In the genomic region with DNA sequence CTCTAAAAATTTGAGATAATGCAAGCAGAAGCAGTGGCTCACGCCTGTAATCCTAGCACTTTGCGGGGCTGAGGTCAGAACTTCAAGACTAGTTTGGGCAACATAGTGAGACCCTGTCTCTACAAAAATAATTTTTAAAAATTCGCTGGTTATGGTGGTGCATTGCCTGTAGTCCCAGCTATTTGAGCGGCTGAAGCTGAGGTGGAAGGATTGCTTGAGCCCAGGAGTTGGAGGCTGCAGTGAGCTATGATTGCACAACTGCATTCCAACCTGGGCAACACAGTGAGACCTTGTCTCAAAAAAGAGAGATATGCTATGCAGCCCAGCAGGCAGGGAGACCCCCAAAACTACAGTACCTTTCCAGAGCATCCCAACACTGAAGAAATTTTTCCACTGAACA, we compare ENCODE assay signal across 9 cellular contexts. TPM values are rescaled to one million over a fixed set of nuclear protein-coding genes. Genes with fewer than 3 reads are reported as not detected.
DNase-seq lines count a peak whose midpoint lies in the region; ATAC-seq and TF ChIP-seq lines count a peak whose summit lies in the region.
"Had no signal": no experiment of that assay in that cellular context is flagged by ENCODE, and none has a peak within 500 bp of the region (broad histone marks: within the 10 kb centered on the region; RNA-seq: fewer than 3 reads in every experiment).

No MANE protein-coding gene starts in this region.

- intact Hi-C loops in activated CD4-positive, alpha-beta T cell treated with anti-CD3 and anti-CD28 coated beads, Interleukin-2, amount 10 ng/mL, durations not matched to agents 24 days and 14 days (cut with micrococcal nuclease) = loop anchor here (5.0 kb wide), 1 partner anchor 202 kb away; no protein-coding TSS in a partner anchor
- intact Hi-C loops in spleen (cut with DNase I; ENCODE audit: low total_unique reads) = no loop called here

- peak overlapping the region in 6 of 8 donors; percentile 40 to 95 (median 93) for H3K27ac ChIP-seq in spleen

- DNase-seq in activated CD4-positive, alpha-beta T cell treated with anti-CD3 and anti-CD28 coated beads, Interleukin-2, amount 10 ng/mL, durations not matched to agents 24 days and 14 days = no peak
- DNase-seq in activated CD4-positive, alpha-beta T cell treated with anti-CD3 and anti-CD28 coated beads, Interleukin-2, amount 50 U/mL, for 4 hours = no peak
- DNase-seq in T-cell (no peak), fibroblast of pulmonary artery (ENCODE audit: low read depth) (peak; percentile 25), spleen (no peak), NCI-H226 (no peak), GM19238 (ENCODE audit: insufficient read length, low spot score) (no peak)
- DNase-seq: activated gamma-delta T cell had no signal

- peaks cover 46% of the 10 kb centered on the region for H3K36me3 Mint-ChIP-seq in activated CD4-positive, alpha-beta T cell treated with anti-CD3 and anti-CD28 coated beads, Interleukin-2, amount 10 ng/mL, durations not matched to agents 24 days and 14 days (ENCODE audit: low read depth)
- peaks cover 34% of the 10 kb centered on the region for H3K36me3 Mint-ChIP-seq in T-cell

- H3K27ac Mint-ChIP-seq in activated CD4-positive, alpha-beta T cell treated with anti-CD3 and anti-CD28 coated beads, Interleukin-2, amount 10 ng/mL, durations not matched to agents 24 days and 14 days = peak overlapping the region; percentile 71
- peak overlapping the region; percentile 58 to 71 for H3K27ac Mint-ChIP-seq in T-cell

- no peaks in the 10 kb centered on the region for H3K9me3 Mint-ChIP-seq in activated CD4-positive, alpha-beta T cell treated with anti-CD3 and anti-CD28 coated beads, Interleukin-2, amount 10 ng/mL, durations not matched to agents 24 days and 14 days
- H3K9me3 Mint-ChIP-seq in T-cell = no peaks in the 10 kb centered on the region

- H3K27me3 Mint-ChIP-seq in activated CD4-positive, alpha-beta T cell treated with anti-CD3 and anti-CD28 coated beads, Interleukin-2, amount 10 ng/mL, durations not matched to agents 24 days and 14 days = no peaks in the 10 kb centered on the region
- H3K27me3 Mint-ChIP-seq in T-cell = no peaks in the 10 kb centered on the region

- H3K4me3 ChIP-seq in fibroblast of pulmonary artery (replicated peaks; ENCODE audit: low read depth, low read length) (peak overlapping the region; percentile 93), spleen (peak overlapping the region in 7 of 8 donors; percentile 13 to 93 (median 65))

- 37 to 77% (median 56%) methylated on average over 4 of the region's 4 CpGs for WGBS in spleen, 5 donors

- CTCF ChIA-PET in T-cell (lab: Charles Lee) = interaction anchor here in 1 of 2 donors (1.1 kb wide), 1 partner anchor 10 kb away, joined by 3 read pairs; no protein-coding TSS in a partner anchor

- no peaks in the 10 kb centered on the region for H3K27me3 ChIP-seq in spleen (replicated peaks in 1 of 7)

- H3K36me3 ChIP-seq in spleen = peaks cover 0 to 46% (median 20%) of the 10 kb centered on the region in 6 donors

- POLR2A ChIA-PET in T-cell (lab: Charles Lee) = interaction anchor here in 1 of 2 donors (0.5 to 0.6 kb wide), 2 partner anchors 17 to 79 kb away, joined by 3 to 6 read pairs; no protein-coding TSS in a partner anchor

- H3K9me3 ChIP-seq in spleen = no peaks in the 10 kb centered on the region

- peaks cover 6 to 94% (median 45%) of the 10 kb centered on the region in 6 donors for H3K4me1 ChIP-seq in spleen

- H3K4me1 Mint-ChIP-seq in activated CD4-positive, alpha-beta T cell treated with anti-CD3 and anti-CD28 coated beads, Interleukin-2, amount 10 ng/mL, durations not matched to agents 24 days and 14 days = peaks cover 45% of the 10 kb centered on the region
- H3K4me1 Mint-ChIP-seq in T-cell = peaks cover 67 to 74% (median 70%) of the 10 kb centered on the region in 3 donors

- ATAC-seq in T-cell (replicated peaks in 1 of 4) = no peak
- ATAC-seq in HG02798 (IDR thresholded peaks at IDR 0.05; ENCODE audit: poor library complexity, unreplicated experiment) = no peak

- no peak for TF ChIP-seq CTCF in fibroblast of pulmonary artery (IDR thresholded peaks at IDR 0.05; ENCODE audit: low read length, missing control alignments)
- TF ChIP-seq CTCF in spleen (IDR thresholded peaks at IDR 0.05 in 8 of 11, conservative IDR thresholded peaks at IDR 0.05 in 3 of 11) = no peak

- TF ChIP-seq POLR2A in spleen (IDR thresholded peaks at IDR 0.05) = no peak

- peak overlapping the region; percentile 83 for H3K4me3 Mint-ChIP-seq in activated CD4-positive, alpha-beta T cell treated with anti-CD3 and anti-CD28 coated beads, Interleukin-2, amount 10 ng/mL, durations not matched to agents 24 days and 14 days
- H3K4me3 Mint-ChIP-seq in T-cell = peak overlapping the region; percentile 99 to 100 (median 100)

RNA-seq across cellular contexts. Expression of a gene that starts 2.3 kb away (rescaled TPM):
- total RNA-seq in activated CD4-positive, alpha-beta T cell treated with anti-CD3 and anti-CD28 coated beads, Interleukin-2, amount 10 ng/mL, durations not matched to agents 24 days and 14 days = 67.1 and 71.8 TPM in 2 replicates
- total RNA-seq in T-cell = 10 to 100 TPM; 42.7 to 64.5 (median 56.1) TPM
- 100 to 1,000 TPM; 204 to 566 (median 366) TPM for total RNA-seq in spleen
- polyA plus RNA-seq in spleen = 100 to 1,000 TPM in 1 of 3 donors, 10 to 100 TPM in 2; 67.1 to 112 (median 82.9) TPM
